ENCODE assay signal across 11 cellular contexts in genomic region chr14:71267691-71268090, GRCh38. TPM values are rescaled to one million over a fixed set of nuclear protein-coding genes. Genes with fewer than 3 reads are reported as not detected.
DNase-seq lines count a peak whose midpoint lies in the region; ATAC-seq, FAIRE-seq and TF ChIP-seq lines count a peak whose summit lies in the region.
"Had no signal": no experiment of that assay in that cellular context is flagged by ENCODE, and none has a peak within 500 bp of the region (broad histone marks: within the 10 kb centered on the region; RNA-seq: fewer than 3 reads in every experiment).

No MANE protein-coding gene starts in this region.

- CTCF ChIA-PET in activated CD8-positive, alpha-beta T cell treated with anti-CD3 and anti-CD28 coated beads, Interleukin-2, amount 10 ng/mL, durations not matched to agents 7 days and 5 days (lab: Charles Lee), result interaction anchor here (1.2 kb wide), 1 partner anchor 12 kb away, joined by 4 read pairs; no protein-coding TSS in a partner anchor

- H3K27me3 ChIP-seq in keratinocyte (ENCODE audit: control insufficient read depth, extremely low read depth, insufficient read depth, low read length) (no peaks in the 10 kb centered on the region), neural progenitor cell (no peaks in the 10 kb centered on the region)
- H3K27me3 ChIP-seq: gastroesophageal sphincter had no signal

- H3K27ac ChIP-seq in keratinocyte (ENCODE audit: control insufficient read depth, insufficient read depth, low read length) (no peak overlapping the region), neural progenitor cell (no peak overlapping the region)
- H3K27ac ChIP-seq: gastroesophageal sphincter had no signal

- H3K4me1 Mint-ChIP-seq in activated CD8-positive, alpha-beta T cell treated with anti-CD3 and anti-CD28 coated beads, Interleukin-2, amount 10 ng/mL, durations not matched to agents 7 days and 5 days (ENCODE audit: low read depth), result peaks cover 26% of the 10 kb centered on the region
- no peaks in the 10 kb centered on the region for H3K4me1 Mint-ChIP-seq in neural progenitor cell

- no peaks in the 10 kb centered on the region for H3K9me1 ChIP-seq in keratinocyte (ENCODE audit: control insufficient read depth, extremely low read depth, insufficient read depth, low read length)

- peak overlapping the region; percentile 56 for H3K27ac Mint-ChIP-seq in activated CD8-positive, alpha-beta T cell treated with anti-CD3 and anti-CD28 coated beads, Interleukin-2, amount 10 ng/mL, durations not matched to agents 7 days and 5 days
- H3K27ac Mint-ChIP-seq in neural progenitor cell, result no peak overlapping the region

- no peaks in the 10 kb centered on the region for H3K27me3 Mint-ChIP-seq in activated CD8-positive, alpha-beta T cell treated with anti-CD3 and anti-CD28 coated beads, Interleukin-2, amount 10 ng/mL, durations not matched to agents 7 days and 5 days (ENCODE audit: low read depth)
- H3K27me3 Mint-ChIP-seq in neural progenitor cell (ENCODE audit: insufficient read depth, low read depth), result no peaks in the 10 kb centered on the region

- H2AFZ ChIP-seq in keratinocyte (ENCODE audit: control insufficient read depth, low read length), result peak overlapping the region; percentile 50
- no peak overlapping the region for H2AFZ ChIP-seq in neural progenitor cell (replicated peaks)

- H3K4me1 ChIP-seq in keratinocyte (ENCODE audit: control insufficient read depth, extremely low read depth, insufficient read depth, low read length), result peaks cover 5% of the 10 kb centered on the region
- no peaks in the 10 kb centered on the region for H3K4me1 ChIP-seq in neural progenitor cell
- H3K4me1 ChIP-seq: gastroesophageal sphincter had no signal

- peaks cover 35% of the 10 kb centered on the region for H3K36me3 Mint-ChIP-seq in activated CD8-positive, alpha-beta T cell treated with anti-CD3 and anti-CD28 coated beads, Interleukin-2, amount 10 ng/mL, durations not matched to agents 7 days and 5 days (ENCODE audit: low read depth)
- no peaks in the 10 kb centered on the region for H3K36me3 Mint-ChIP-seq in neural progenitor cell

- no peak overlapping the region for H3K9ac ChIP-seq in keratinocyte (ENCODE audit: control insufficient read depth, extremely low read depth, insufficient read depth, low read length)
- no peak overlapping the region for H3K9ac ChIP-seq in neural progenitor cell

- H3K4me3 Mint-ChIP-seq in activated CD8-positive, alpha-beta T cell treated with anti-CD3 and anti-CD28 coated beads, Interleukin-2, amount 10 ng/mL, durations not matched to agents 7 days and 5 days, result peak overlapping the region; percentile 57
- H3K4me3 Mint-ChIP-seq in neural progenitor cell, result no peak overlapping the region

- peak; percentile 55 for ATAC-seq in activated CD8-positive, alpha-beta T cell treated with anti-CD3 and anti-CD28 coated beads, Interleukin-2, amount 10 ng/mL, durations not matched to agents 7 days and 5 days
- no peak for ATAC-seq in GM18867 (IDR thresholded peaks at IDR 0.05; ENCODE audit: unreplicated experiment)
- ATAC-seq: gastroesophageal sphincter had no signal

- no peaks in the 10 kb centered on the region for H3F3A ChIP-seq in neural progenitor cell (ENCODE audit: low read depth)

- FAIRE-seq in A204.1 (lab: Jason Lieb, UNC) (peak; percentile 77), keratinocyte (lab: Jason Lieb, UNC) (no peak)

- H3K4me2 ChIP-seq in keratinocyte (ENCODE audit: control insufficient read depth, extremely low read depth, insufficient read depth, low read depth, low read length), result peak overlapping the region; percentile 68
- no peak overlapping the region for H3K4me2 ChIP-seq in neural progenitor cell

- DNase-seq in H4 (ENCODE audit: low spot score) (peak; percentile 26), keratinocyte (ENCODE audit: low read depth, low spot score) (no peak), neural progenitor cell (ENCODE audit: low spot score) (no peak), cortex of kidney (lab: John Stamatoyannopoulos, UW) (no peak), NCI-H226 (no peak)
- DNase-seq in activated CD8-positive, alpha-beta T cell treated with anti-CD3 and anti-CD28 coated beads, Interleukin-2, amount 10 ng/mL, durations not matched to agents 7 days and 5 days, result no peak
- DNase-seq: NCI-H2171 had no signal

- H3K79me2 ChIP-seq in keratinocyte (ENCODE audit: control insufficient read depth, insufficient read depth, low read length) (no peaks in the 10 kb centered on the region), neural progenitor cell (ENCODE audit: low read depth) (no peaks in the 10 kb centered on the region)

- POLR2A ChIA-PET in activated CD8-positive, alpha-beta T cell treated with anti-CD3 and anti-CD28 coated beads, Interleukin-2, amount 10 ng/mL, durations not matched to agents 7 days and 5 days (lab: Charles Lee), result interaction anchor here (0.9 kb wide), 1 partner anchor 54 kb away, joined by 3 read pairs; no protein-coding TSS in a partner anchor

- H4K20me1 ChIP-seq in keratinocyte (ENCODE audit: control insufficient read depth, extremely low read depth, insufficient read depth, low read length), result no peaks in the 10 kb centered on the region
- no peaks in the 10 kb centered on the region for H4K20me1 ChIP-seq in neural progenitor cell (ENCODE audit: low read depth)

- H3K9me3 Mint-ChIP-seq in activated CD8-positive, alpha-beta T cell treated with anti-CD3 and anti-CD28 coated beads, Interleukin-2, amount 10 ng/mL, durations not matched to agents 7 days and 5 days (ENCODE audit: insufficient read depth), result peaks cover 27% of the 10 kb centered on the region
- peaks cover 16% of the 10 kb centered on the region for H3K9me3 Mint-ChIP-seq in neural progenitor cell

- dilution Hi-C loops in keratinocyte (cut with MboI; ENCODE audit: extremely low pct_ligation_motif_present, low sequenced_read_pairs), result no loop called here

- H3K4me3 ChIP-seq in keratinocyte (ENCODE audit: control insufficient read depth in 2 of 3, extremely low read depth in 1 of 3, insufficient read depth in 2 of 3, low read depth in 1 of 3, low read length in 3 of 3) (no peak overlapping the region), neural progenitor cell (no peak overlapping the region)
- H3K4me3 ChIP-seq: gastroesophageal sphincter, skin epidermis had no signal

- H3K9me3 ChIP-seq in keratinocyte (ENCODE audit: control insufficient read depth, low read depth, low read length) (peaks cover 3% of the 10 kb centered on the region), neural progenitor cell (ENCODE audit: low read depth) (peaks cover 11% of the 10 kb centered on the region)
- H3K9me3 ChIP-seq: gastroesophageal sphincter had no signal

- TF ChIP-seq CTCF in keratinocyte (optimal IDR thresholded peaks at IDR 0.05 in 1 of 3, IDR thresholded peaks at IDR 0.05 in 1 of 3, conservative IDR thresholded peaks at IDR 0.05 in 1 of 3; ENCODE audit: extremely low read depth in 1 of 3, insufficient read depth in 2 of 3, low read length in 3 of 3) (no peak), neural progenitor cell (IDR thresholded peaks at IDR 0.05) (no peak)

- H3K36me3 ChIP-seq in keratinocyte (ENCODE audit: control insufficient read depth in 2 of 2, extremely low read depth in 1 of 2, insufficient read depth in 2 of 2, low read length in 2 of 2) (no peaks in the 10 kb centered on the region), neural progenitor cell (no peaks in the 10 kb centered on the region)
- H3K36me3 ChIP-seq: gastroesophageal sphincter had no signal

RNA-seq across cellular contexts. Expression of gene SIPA1L1, which starts 52.6 kb away (rescaled TPM):
- 15.6 and 18.4 TPM in 2 replicates for total RNA-seq in H4 (2014; rRNA removed; shearing (Covaris generic))
- 10 to 100 TPM; 49.6 to 52.6 TPM for total RNA-seq in activated CD8-positive, alpha-beta T cell treated with anti-CD3 and anti-CD28 coated beads, Interleukin-2, amount 10 ng/mL, durations not matched to agents 7 days and 5 days
- 16.3 to 32.9 TPM (median 22.7 TPM) in 3 replicates for polyA plus RNA-seq in keratinocyte
- polyA plus RNA-seq in keratinocyte (2011; ENCODE audit: low read depth), result 17.2 TPM
- polyA plus RNA-seq in keratinocyte (2011; cell fraction: cytosol; rRNA removed), result 24.7 and 25.2 TPM in 2 replicates
- polyA plus RNA-seq in keratinocyte (2011; cell fraction: nucleus; rRNA removed), result 65.9 and 75.1 TPM in 2 replicates
- polyA plus RNA-seq in keratinocyte (2012; ENCODE audit: low replicate concordance), result 21.5 and 35.6 TPM in 2 replicates
- polyA minus RNA-seq in keratinocyte, result 32.8 to 56.7 TPM (median 44.8 TPM) in 3 replicates
- 49.9 TPM for polyA minus RNA-seq in keratinocyte (2011; cell fraction: cytosol; rRNA and poly(A)+ RNA removed)
- polyA minus RNA-seq in keratinocyte (2011; cell fraction: nucleus; rRNA and poly(A)+ RNA removed), result 57.8 and 108 TPM in 2 replicates
- total RNA-seq in neural progenitor cell (ENCODE audit: low replicate concordance), result 28.7 and 30.0 TPM in 2 replicates
